ENCODE assay signal across 1 cellular context in genomic region chr6:163260111-163260895, GRCh38.
TF ChIP-seq lines count a peak whose summit lies in the region.

No MANE protein-coding gene starts in this region.

TF ChIP-seq in GM23338, 12 proteins besides CTCF, POLR2A, EP300 and RAD21 (continued from another document):
- TF ChIP-seq ZNF462 (CRISPR knock-in tag; IDR thresholded peaks at IDR 0.05) (peak; percentile 97), ETS1 (IDR thresholded peaks at IDR 0.05) (no peak; the same call in 1 of the 2 replicates), EZH2phosphoT487 (IDR thresholded peaks at IDR 0.05; ENCODE audit: unreplicated experiment) (no peak), NANOG (IDR thresholded peaks at IDR 0.05; ENCODE audit: borderline replicate concordance) (peak; percentile 82; the same call in 1 of the 2 replicates), STAT1 (IDR thresholded peaks at IDR 0.05; ENCODE audit: unreplicated experiment) (no peak)
